Comparison of ENCODE assay signal across 8 cellular contexts in genomic region chr12:50765325-50765911, GRCh38. TPM values are rescaled to one million over a fixed set of nuclear protein-coding genes. Genes with fewer than 3 reads are reported as not detected.
A peak's percentile ranks its signal among the peaks of the same experiment; 100 is the strongest.
DNase-seq lines count a peak whose midpoint lies in the region; ATAC-seq, FAIRE-seq and TF ChIP-seq lines count a peak whose summit lies in the region.

No MANE protein-coding gene starts in this region.

- POLR2A ChIA-PET in BJ (lab: Charles Lee) (interaction anchor here (0.7 to 1.2 kb wide), 2 partner anchors 21 to 223 kb away, joined by 3 read pairs; no protein-coding TSS in a partner anchor), HepG2 (lab: Yijun Ruan, JAX) (interaction anchor here (0.6 to 3.0 kb wide), 14 partner anchors 9 to 576 kb away, joined by 3 to 30 read pairs (median 6); partner anchors contain the start of genes POU6F1 and SLC11A2)

- TF ChIP-seq CTCF in BJ (IDR thresholded peaks at IDR 0.05; ENCODE audit: insufficient read depth, low read depth, low read length) (peak; percentile 70), WERI-Rb-1 (IDR thresholded peaks at IDR 0.05; ENCODE audit: low read depth, low read length) (peak; percentile 64), HepG2 (CRISPR knock-in tag; IDR thresholded peaks at IDR 0.05) (peak; percentile 71)

- H3K79me2 ChIP-seq in HepG2 (ENCODE audit: insufficient read depth, low read length), result peaks cover 62% of the 10 kb centered on the region

- H3K27me3 Mint-ChIP-seq in dendritic cell treated with granulocyte-macrophage colony-stimulating factor and Interleukin-4, amounts not matched to agents 40 ng/mL and 50 ng/mL, for 4 days, result no peaks in the 10 kb centered on the region

- peaks cover 5% of the 10 kb centered on the region; the same call in 1 of the 2 replicates for H4K20me1 ChIP-seq in HepG2 (ENCODE audit: insufficient read depth, low read length)

- no peaks in the 10 kb centered on the region for H3K27me3 ChIP-seq in BJ (ENCODE audit: control insufficient read depth, insufficient read depth, low read length)
- H3K27me3 ChIP-seq in WERI-Rb-1 (ENCODE audit: insufficient read depth, low read depth, severe bottlenecking), result no peaks in the 10 kb centered on the region
- no peaks in the 10 kb centered on the region; a peak in 1 of 5 replicates for H3K27me3 ChIP-seq in HepG2 (ENCODE audit: control insufficient read depth in 1 of 2, insufficient read depth in 2 of 2, low read length in 2 of 2)

- ATAC-seq in GM19351 (IDR thresholded peaks at IDR 0.05; ENCODE audit: unreplicated experiment) (peak; percentile 39), HepG2 (peak; percentile 46), HG03521 (IDR thresholded peaks at IDR 0.05; ENCODE audit: unreplicated experiment) (no peak)

- H3K4me2 ChIP-seq in HepG2 (ENCODE audit: low read depth, low read length), result peak overlapping the region; percentile 84

- CTCF ChIA-PET in BJ (lab: Yijun Ruan, JAX), result interaction anchor here (0.7 to 6.1 kb wide), 29 partner anchors 9 to 576 kb away, joined by 3 to 64 read pairs (median 5); partner anchors contain the start of genes CSRNP2, DIP2B and SLC11A2
- CTCF ChIA-PET in HepG2 (lab: Yijun Ruan, JAX; ENCODE audit: low intra/inter-chr PET ratio, low total read pairs), result interaction anchor here (0.9 kb wide), 1 partner anchor 60 kb away, joined by 4 read pairs; no protein-coding TSS in a partner anchor

- peaks cover 53% of the 10 kb centered on the region for H3K4me1 ChIP-seq in HepG2 (ENCODE audit: insufficient read depth, low read length)

- TF ChIP-seq POLR2A in HepG2 (IDR thresholded peaks at IDR 0.05; ENCODE audit: insufficient read depth in 1 of 2, low read depth in 2 of 2, low read length in 2 of 2), result no peak

- H2AFZ ChIP-seq in HepG2 (ENCODE audit: low read length), result no peak overlapping the region

- no peak overlapping the region for H3K27ac ChIP-seq in WERI-Rb-1
- H3K27ac ChIP-seq in HepG2 (ENCODE audit: extremely low read length, insufficient read depth, low read length), result peak overlapping the region; percentile 98

- H3K9me3 Mint-ChIP-seq in dendritic cell treated with granulocyte-macrophage colony-stimulating factor and Interleukin-4, amounts not matched to agents 40 ng/mL and 50 ng/mL, for 4 days, result no peaks in the 10 kb centered on the region

- no peak for TF ChIP-seq EP300 in HepG2 (IDR thresholded peaks at IDR 0.05; ENCODE audit: low read depth in 2 of 2, low read length in 2 of 2)
- TF ChIP-seq EP300 in HepG2 (CRISPR knock-in tag; IDR thresholded peaks at IDR 0.05; ENCODE audit: borderline replicate concordance), result no peak

- in situ Hi-C loops in HepG2 (cut with HindIII; ENCODE audit: extremely low pct_ligation_motif_present, low pct_unique_long_range_greater_than_20kb), result no loop called here

- H3K36me3 Mint-ChIP-seq in dendritic cell treated with granulocyte-macrophage colony-stimulating factor and Interleukin-4, amounts not matched to agents 40 ng/mL and 50 ng/mL, for 4 days (ENCODE audit: low read depth), result peaks cover 17% of the 10 kb centered on the region

- DNase-seq in BJ (ENCODE audit: low read depth) (peak; percentile 14), NCI-H1694 (lab: John Stamatoyannopoulos, UW) (peak; percentile 4), WERI-Rb-1 (peak; percentile 20), HepG2 (ENCODE audit: low spot score) (peak; percentile 50)
- DNase-seq in stimulated activated CD8-positive, alpha-beta memory T cell treated with anti-CD3 and anti-CD28 coated beads, Interleukin-12 subunit alpha, Interleukin-12 subunit beta, amount 100 ng/mL, for 1 hour (ENCODE audit: low read depth), result peak; percentile 12

- H3K36me3 ChIP-seq in BJ (ENCODE audit: control insufficient read depth, insufficient read depth, low read length) (no peaks in the 10 kb centered on the region), WERI-Rb-1 (peaks cover 3% of the 10 kb centered on the region), HepG2 (replicated peaks in 1 of 2; ENCODE audit: control insufficient read depth in 1 of 2, insufficient read depth in 2 of 2, low read length in 2 of 2) (0 out of 5 replicates have a peak, but pooled peaks cover 0 to under 1% of the 10 kb centered on the region in 2 experiments)

- no peak; the same call in 1 of the 2 replicates for TF ChIP-seq RAD21 in HepG2 (CRISPR knock-in tag; IDR thresholded peaks at IDR 0.05)

- peak overlapping the region; percentile 95 for H3K4me3 Mint-ChIP-seq in dendritic cell treated with granulocyte-macrophage colony-stimulating factor and Interleukin-4, amounts not matched to agents 40 ng/mL and 50 ng/mL, for 4 days

- H3K4me3 ChIP-seq in BJ (ENCODE audit: low read depth, low read length) (peak overlapping the region; percentile 92), WERI-Rb-1 (ENCODE audit: low read depth, low read length) (peak overlapping the region; percentile 99), HepG2 (replicated peaks in 1 of 3; ENCODE audit: insufficient read depth in 1 of 3, low read depth in 2 of 3, low read length in 3 of 3) (peak overlapping the region; percentile 83 to 95 (median 90); a peak in 5 of 6 replicates)

- peak overlapping the region; percentile 98 for H3K27ac Mint-ChIP-seq in dendritic cell treated with granulocyte-macrophage colony-stimulating factor and Interleukin-4, amounts not matched to agents 40 ng/mL and 50 ng/mL, for 4 days

- TSS peak; percentile 58 for BruUV-seq in HepG2 (replicated peaks; lab: Mats Ljungman, UMichigan)

- H3K4me1 Mint-ChIP-seq in dendritic cell treated with granulocyte-macrophage colony-stimulating factor and Interleukin-4, amounts not matched to agents 40 ng/mL and 50 ng/mL, for 4 days (ENCODE audit: low read depth), result peaks cover 49% of the 10 kb centered on the region

- peak overlapping the region; percentile 91 for H3K9ac ChIP-seq in HepG2 (ENCODE audit: insufficient read depth, low read depth, low read length)

- peak; percentile 32 for FAIRE-seq in HepG2 (lab: Jason Lieb, UNC)

- H3K9me3 ChIP-seq in WERI-Rb-1 (ENCODE audit: severe bottlenecking), result no peaks in the 10 kb centered on the region
- H3K9me3 ChIP-seq in HepG2 (ENCODE audit: low read length), result no peaks in the 10 kb centered on the region

- 24% methylated on average over 8 of the region's 8 CpGs for WGBS in HepG2 (ENCODE audit: low lambda C conversion rate)

- intact Hi-C loops in dendritic cell treated with granulocyte-macrophage colony-stimulating factor and Interleukin-4, amounts not matched to agents 40 ng/mL and 50 ng/mL, for 4 days (cut with micrococcal nuclease), result loop anchor here (1.0 to 5.0 kb wide), 3 partner anchors 42 to 222 kb away; a partner anchor contains a TSS
- intact Hi-C loops in HepG2 (cut with micrococcal nuclease; ENCODE audit: unreplicated experiment), result loop anchor here (1.0 to 10.0 kb wide), 5 partner anchors 62 to 579 kb away; partner anchors contain the start of gene CELA1

TF ChIP-seq in HepG2, 621 proteins besides CTCF, POLR2A, EP300 and RAD21 (continues in another document):
- TF ChIP-seq SMC3 (IDR thresholded peaks at IDR 0.05; ENCODE audit: low read length), result peak; percentile 38; the same call in 1 of the 2 replicates
- TF ChIP-seq RXRB (CRISPR knock-in tag; IDR thresholded peaks at IDR 0.05; ENCODE audit: borderline replicate concordance), result peak; percentile 13; the same call in 1 of the 2 replicates
- no peak for TF ChIP-seq ZNF343 (CRISPR knock-in tag; IDR thresholded peaks at IDR 0.05)
- peak in 1 of 2 experiments; percentile 58; a peak in 2 of 4 replicates for TF ChIP-seq HMGXB4 (CRISPR knock-in tag; IDR thresholded peaks at IDR 0.05; ENCODE audit: borderline replicate concordance in 1 of 2, low read depth in 1 of 2)
- no peak for TF ChIP-seq FOXP1 (IDR thresholded peaks at IDR 0.05)
- peak; percentile 16; the same call in 1 of the 2 replicates for TF ChIP-seq FOXP1 (CRISPR knock-in tag; IDR thresholded peaks at IDR 0.05)
- no peak for TF ChIP-seq ZBTB3 (CRISPR knock-in tag; IDR thresholded peaks at IDR 0.05; ENCODE audit: borderline replicate concordance, low read depth)
- peak; percentile 65 for TF ChIP-seq STAG1 (CRISPR knock-in tag; IDR thresholded peaks at IDR 0.05)

RNA-seq across cellular contexts. Expression of gene ATF1, which starts 1.5 kb away (rescaled TPM):
- polyA plus RNA-seq in BJ (2011; rRNA removed) (69.3 and 72.5 TPM in 2 replicates), HepG2 (2011; rRNA removed) (40.1 and 52.0 TPM in 2 replicates)
- polyA minus RNA-seq in BJ (2011; rRNA and poly(A)+ RNA removed), result 36.7 and 53.5 TPM in 2 replicates
- total RNA-seq in HepG2 (2016; rRNA removed; fragmentation: Illumina TruSeq; extraction: Trizol), result 29.3 and 48.0 TPM in 2 replicates
- 7.9 and 9.8 TPM in 2 replicates for total RNA-seq in HepG2 (2016; cell fraction: cytosol; rRNA removed; fragmentation: Illumina TruSeq; extraction: Trizol; ENCODE audit: low read depth)
- 32.7 and 43.1 TPM in 2 replicates for total RNA-seq in HepG2 (2016; cell fraction: insoluble cytoplasmic fraction; rRNA removed; fragmentation: Illumina TruSeq; extraction: Trizol)
- total RNA-seq in HepG2 (2016; cell fraction: membrane; rRNA removed; fragmentation: Illumina TruSeq; extraction: Trizol), result 16.2 and 17.0 TPM in 2 replicates
- 13.7 and 14.8 TPM in 2 replicates for total RNA-seq in HepG2 (2016; cell fraction: nucleus; rRNA removed; fragmentation: Illumina TruSeq; extraction: Trizol)
- 18.8 and 23.8 TPM in 2 replicates for polyA plus RNA-seq in HepG2 (2011; cell fraction: cytosol; rRNA removed)
- polyA plus RNA-seq in HepG2 (2011; cell fraction: nucleus; rRNA removed), result 13.6 and 18.8 TPM in 2 replicates
- 19.1 and 21.2 TPM in 2 replicates for polyA plus RNA-seq in HepG2 (2012)
- 3.8 and 5.5 TPM in 2 replicates for polyA plus RNA-seq in HepG2 (2016; cell fraction: cytosol; fragmentation: Illumina TruSeq; extraction: Trizol; ENCODE audit: low read depth)
- polyA plus RNA-seq in HepG2 (2016; cell fraction: insoluble cytoplasmic fraction; fragmentation: Illumina TruSeq; extraction: Trizol; ENCODE audit: low read depth), result 50.7 and 55.1 TPM in 2 replicates
- polyA plus RNA-seq in HepG2 (2016; cell fraction: membrane; fragmentation: Illumina TruSeq; extraction: Trizol; ENCODE audit: low read depth), result 9.8 and 10.0 TPM in 2 replicates
- polyA plus RNA-seq in HepG2 (2016; cell fraction: nucleus; fragmentation: Illumina TruSeq; extraction: Trizol; ENCODE audit: insufficient read depth, low read depth), result 17.9 and 19.4 TPM in 2 replicates
- 27.0 and 148 TPM in 2 replicates for polyA minus RNA-seq in HepG2 (2011; rRNA and poly(A)+ RNA removed; ENCODE audit: low replicate concordance)
- 21.1 and 25.7 TPM in 2 replicates for polyA minus RNA-seq in HepG2 (2011; cell fraction: cytosol; rRNA and poly(A)+ RNA removed)
- polyA minus RNA-seq in HepG2 (2011; cell fraction: nucleus; rRNA and poly(A)+ RNA removed), result 22.0 and 23.3 TPM in 2 replicates
